8 cellular contexts compared by ENCODE assay signal in genomic region chr13:44374348-44374712, GRCh38. TPM values are rescaled to one million over a fixed set of nuclear protein-coding genes. Genes with fewer than 3 reads are reported as not detected.
DNase-seq lines count a peak whose midpoint lies in the region; ATAC-seq and TF ChIP-seq lines count a peak whose summit lies in the region.

No MANE protein-coding gene starts in this region.

- no peaks in the 10 kb centered on the region for H3K9me3 ChIP-seq in HUES48 (ENCODE audit: control insufficient read depth, insufficient read depth, low read length)
- H3K9me3 ChIP-seq in mammary epithelial cell (replicated peaks; ENCODE audit: insufficient read depth, low read length): no peaks in the 10 kb centered on the region
- H3K9me3 ChIP-seq in right lobe of liver: no peaks in the 10 kb centered on the region
- H3K9me3 ChIP-seq in spleen: no peaks in the 10 kb centered on the region

- H2AFZ ChIP-seq in mammary epithelial cell (ENCODE audit: low read depth, low read length): peak overlapping the region; percentile 21

- H3K9ac ChIP-seq in HUES48 (ENCODE audit: low read depth, low read length): no peak overlapping the region
- H3K9ac ChIP-seq in mammary epithelial cell (ENCODE audit: insufficient read depth, low read length): no peak overlapping the region

- ATAC-seq in right lobe of liver (peak in 3 of 4 donors; percentile 48 to 56 (median 52)), GM18907 (IDR thresholded peaks at IDR 0.05; ENCODE audit: unreplicated experiment) (no peak), GM21447 (IDR thresholded peaks at IDR 0.05; ENCODE audit: unreplicated experiment) (no peak), GM19035 (IDR thresholded peaks at IDR 0.05; ENCODE audit: unreplicated experiment) (no peak)

- in situ Hi-C loops in mammary epithelial cell (cut with MboI; ENCODE audit: low sequenced_read_pairs in 2 of 2): no loop called here

- TF ChIP-seq CTCF in mammary epithelial cell (conservative IDR thresholded peaks at IDR 0.05 in 1 of 2, IDR thresholded peaks at IDR 0.05 in 1 of 2; ENCODE audit: extremely low read depth in 1 of 2, insufficient read depth in 1 of 2, low read depth in 1 of 2, low read length in 2 of 2): no peak
- TF ChIP-seq CTCF in right lobe of liver (IDR thresholded peaks at IDR 0.05): no peak
- no peak for TF ChIP-seq CTCF in spleen (IDR thresholded peaks at IDR 0.05 in 8 of 11, conservative IDR thresholded peaks at IDR 0.05 in 3 of 11)

- H4K20me1 ChIP-seq in mammary epithelial cell (ENCODE audit: insufficient read depth, low read length): no peaks in the 10 kb centered on the region

- intact Hi-C loops in mammary epithelial cell (cut with micrococcal nuclease) (no loop called here), right lobe of liver (cut with DNase I) (no loop called here), spleen (cut with DNase I; ENCODE audit: low total_unique reads) (no loop called here)

- H3K4me1 ChIP-seq in HUES48 (ENCODE audit: control insufficient read depth, insufficient read depth, low read length) (peaks cover 12% of the 10 kb centered on the region), mammary epithelial cell (ENCODE audit: insufficient read depth, low read length) (peaks cover 6% of the 10 kb centered on the region), right lobe of liver (peaks cover 0 to 10% (median 0%) of the 10 kb centered on the region in 4 donors), spleen (peaks cover 0 to 15% (median 8%) of the 10 kb centered on the region in 6 donors)

- H3K4me2 ChIP-seq in mammary epithelial cell (ENCODE audit: insufficient read depth, low read depth, low read length): no peak overlapping the region

- DNase-seq in mammary epithelial cell: no peak
- no peak for DNase-seq in right lobe of liver
- no peak for DNase-seq in spleen
- DNase-seq in NCI-H1092 treated with DMSO at 0.1 percent for 48 hours (lab: John Stamatoyannopoulos, UW): no peak

- BruUV-seq in mammary epithelial cell (replicated peaks; lab: Mats Ljungman, UMichigan): no TSS peak

- peaks cover 19% of the 10 kb centered on the region for H3K27me3 ChIP-seq in HUES48 (ENCODE audit: control insufficient read depth, insufficient read depth, low read length)
- H3K27me3 ChIP-seq in mammary epithelial cell (ENCODE audit: insufficient read depth, low read length): no peaks in the 10 kb centered on the region
- no peaks in the 10 kb centered on the region for H3K27me3 ChIP-seq in right lobe of liver
- peaks cover 0 to 51% (median 21%) of the 10 kb centered on the region in 7 donors for H3K27me3 ChIP-seq in spleen (replicated peaks in 1 of 7)

- no peaks in the 10 kb centered on the region for H3K36me3 ChIP-seq in HUES48 (ENCODE audit: control insufficient read depth, insufficient read depth, low read length)
- no peaks in the 10 kb centered on the region for H3K36me3 ChIP-seq in mammary epithelial cell (ENCODE audit: insufficient read depth, low read length)
- no peaks in the 10 kb centered on the region for H3K36me3 ChIP-seq in right lobe of liver
- no peaks in the 10 kb centered on the region for H3K36me3 ChIP-seq in spleen

- CTCF ChIA-PET in mammary epithelial cell (lab: Charles Lee; ENCODE audit: low non-redundant PET): no interaction called here

- H3K27ac ChIP-seq in HUES48 (ENCODE audit: low read depth, low read length): no peak overlapping the region
- no peak overlapping the region for H3K27ac ChIP-seq in mammary epithelial cell (ENCODE audit: insufficient read depth, low read depth, low read length)
- peak overlapping the region in 1 of 3 donors; percentile 47 for H3K27ac ChIP-seq in right lobe of liver
- H3K27ac ChIP-seq in spleen: no peak overlapping the region

- dilution Hi-C loops in mammary epithelial cell (cut with HindIII; ENCODE audit: low sequenced_read_pairs): no loop called here

- TF ChIP-seq POLR2A in right lobe of liver (IDR thresholded peaks at IDR 0.05) (no peak), spleen (IDR thresholded peaks at IDR 0.05) (no peak)

- H3K4me3 ChIP-seq in HUES48 (ENCODE audit: low read depth, low read length) (peak overlapping the region; percentile 45), mammary epithelial cell (replicated peaks in 1 of 3; ENCODE audit: insufficient read depth in 1 of 3, low read depth in 2 of 3, low read length in 3 of 3) (no peak overlapping the region), right lobe of liver (peak overlapping the region; percentile 56 to 71 (median 67)), spleen (peak overlapping the region in 7 of 8 donors; percentile 21 to 68 (median 35))

- no peaks in the 10 kb centered on the region for H3K79me2 ChIP-seq in mammary epithelial cell (ENCODE audit: insufficient read depth, low read length)

- 67% methylated on average over 3 of the region's 10 CpGs for WGBS in mammary epithelial cell (ENCODE audit: low coverage, missing lambda C conversion rate)
- 66% methylated on average over 8 of the region's 10 CpGs for WGBS in right lobe of liver (ENCODE audit: insufficient coverage, low coverage, low lambda C conversion rate, missing lambda C conversion rate)
- 65 to 79% (median 67%) methylated on average over 10 of the region's 10 CpGs for whole genome bisulfite sequencing in spleen, 5 donors

RNA-seq across cellular contexts. Expression of gene SERP2, which starts 0.7 kb away (rescaled TPM):
- 1 to 10 TPM in 1 of 2 donors, under 1 TPM in 1; 0.94 to 3.0 TPM for total RNA-seq in mammary epithelial cell
- polyA plus RNA-seq in mammary epithelial cell: 0.87 TPM
- polyA minus RNA-seq in mammary epithelial cell: 6.7 TPM
- 1 to 10 TPM; 2.1 to 9.0 (median 2.8) TPM for total RNA-seq in right lobe of liver
- total RNA-seq in spleen: 1 to 10 TPM in 2 of 7 donors, under 1 TPM in 2, not detected in 3; 0.38 to 1.3 (median 0.89) TPM
- 1 to 10 TPM; 1.1 to 3.7 (median 1.2) TPM for polyA plus RNA-seq in spleen

Comparison
In these comparisons a context has a peak if more than half of its experiments do, and no peak if none do; other contexts are left out.
1. H3K4me3 ChIP-seq: peak in HUES48 (single experiment), right lobe of liver (3 of 3) and spleen (7 of 8); none in mammary epithelial cell (0 of 3).
2. ATAC-seq: peak in right lobe of liver (3 of 4); none in GM18907 (single experiment), GM21447 (single experiment) and GM19035 (single experiment).